Comparison of ENCODE assay signal across 8 cellular contexts in genomic region chr7:44196450-44196872, GRCh38. TPM values are rescaled to one million over a fixed set of nuclear protein-coding genes. Genes with fewer than 3 reads are reported as not detected.
DNase-seq lines count a peak whose midpoint lies in the region; ATAC-seq and TF ChIP-seq lines count a peak whose summit lies in the region.

No MANE protein-coding gene starts in this region.

- CTCF ChIA-PET in activated B cell treated with CpG ODN at 0.5 μM for 24 hours (lab: Charles Lee), result interaction anchor here (1.0 to 3.0 kb wide), 7 partner anchors 71 to 177 kb away, joined by 3 to 11 read pairs (median 6); partner anchors contain the start of genes AEBP1 and POLD2

- intact Hi-C loops in activated B cell treated with CpG ODN at 0.5 μM for 24 hours (cut with micrococcal nuclease), result loop anchor here (1.0 kb wide), 2 partner anchors 124 to 177 kb away; no protein-coding TSS in a partner anchor

- DNase-seq in AG09319 (ENCODE audit: extremely low read depth, low read depth) (no peak), NCI-H1694 (lab: John Stamatoyannopoulos, UW) (peak; percentile 81), activated B cell treated with CpG ODN at 0.5 μM for 24 hours (no peak), globus pallidus (ENCODE audit: low spot score) (peak; percentile 39), progenitor cell of endocrine pancreas (ENCODE audit: low spot score, unreplicated experiment) (no peak)

- H3K36me3 Mint-ChIP-seq in activated B cell treated with CpG ODN at 0.5 μM for 24 hours (ENCODE audit: low read depth) (no peaks in the 10 kb centered on the region), progenitor cell of endocrine pancreas (ENCODE audit: insufficient read depth) (no peaks in the 10 kb centered on the region)

- H3K4me1 Mint-ChIP-seq in activated B cell treated with CpG ODN at 0.5 μM for 24 hours, result peaks cover 9% of the 10 kb centered on the region
- H3K4me1 Mint-ChIP-seq in progenitor cell of endocrine pancreas (ENCODE audit: low read depth), result peaks cover 1% of the 10 kb centered on the region

- H3K27ac Mint-ChIP-seq in activated B cell treated with CpG ODN at 0.5 μM for 24 hours (no peak overlapping the region), progenitor cell of endocrine pancreas (no peak overlapping the region)

- no peaks in the 10 kb centered on the region for H3K9me3 Mint-ChIP-seq in activated B cell treated with CpG ODN at 0.5 μM for 24 hours
- no peaks in the 10 kb centered on the region for H3K9me3 Mint-ChIP-seq in progenitor cell of endocrine pancreas (ENCODE audit: low read depth)

- peak; percentile 91 for TF ChIP-seq CTCF in AG09319 (IDR thresholded peaks at IDR 0.05; ENCODE audit: low read depth, low read length)
- peak; percentile 85 for TF ChIP-seq CTCF in GM12872 (IDR thresholded peaks at IDR 0.05; ENCODE audit: insufficient read depth, low read depth, low read length)
- no peak for TF ChIP-seq CTCF in activated B cell treated with CpG ODN at 0.5 μM for 24 hours (IDR thresholded peaks at IDR 0.05)
- TF ChIP-seq CTCF in progenitor cell of endocrine pancreas (IDR thresholded peaks at IDR 0.05; ENCODE audit: unreplicated experiment), result peak; percentile 65

- H3K27me3 Mint-ChIP-seq in activated B cell treated with CpG ODN at 0.5 μM for 24 hours (peaks cover 11% of the 10 kb centered on the region), progenitor cell of endocrine pancreas (peaks cover 15% of the 10 kb centered on the region)

- peak; percentile 25 for ATAC-seq in activated B cell treated with CpG ODN at 0.5 μM for 24 hours (ENCODE audit: low read depth)
- no peak for ATAC-seq in HG03457 (IDR thresholded peaks at IDR 0.05; ENCODE audit: unreplicated experiment)
- ATAC-seq in GM21717 (IDR thresholded peaks at IDR 0.05; ENCODE audit: unreplicated experiment), result no peak

- H3K4me3 Mint-ChIP-seq in activated B cell treated with CpG ODN at 0.5 μM for 24 hours (no peak overlapping the region), progenitor cell of endocrine pancreas (ENCODE audit: low read depth) (no peak overlapping the region)

- POLR2A ChIA-PET in activated B cell treated with CpG ODN at 0.5 μM for 24 hours (lab: Charles Lee), result no interaction called here

RNA-seq across cellular contexts. Expression of gene YKT6, which starts 4.3 kb away (rescaled TPM):
- total RNA-seq in activated B cell treated with CpG ODN at 0.5 μM for 24 hours, result 78.2 and 78.7 TPM in 2 replicates
- 79.2 and 82.5 TPM in 2 replicates for total RNA-seq in progenitor cell of endocrine pancreas

RNA-seq across cellular contexts. Expression of gene GCK, which starts 7.2 kb away (rescaled TPM):
- total RNA-seq in activated B cell treated with CpG ODN at 0.5 μM for 24 hours (0.13 and 0.44 TPM in 2 replicates), progenitor cell of endocrine pancreas (4.9 and 5.9 TPM in 2 replicates)

RNA-seq across cellular contexts. Expression of gene MYL7, which starts 55.3 kb away (rescaled TPM):
- not detected in 2 replicates for total RNA-seq in activated B cell treated with CpG ODN at 0.5 μM for 24 hours
- total RNA-seq in progenitor cell of endocrine pancreas, result 1.5 and 1.7 TPM in 2 replicates

Comparison
In these comparisons a context has a peak if more than half of its experiments do, and no peak if none do; other contexts are left out.
1. DNase-seq: peak in NCI-H1694 (single experiment) and globus pallidus (single experiment); none in AG09319 (single experiment), activated B cell treated with CpG ODN at 0.5 μM for 24 hours (single experiment) and progenitor cell of endocrine pancreas (single experiment).